Comparison of ENCODE assay signal across 1 cellular context in genomic region chr9:19122490-19123042, GRCh38.
TF ChIP-seq lines count a peak whose summit lies in the region.

No MANE protein-coding gene starts in this region.

TF ChIP-seq in HCT116, 20 proteins besides CTCF, POLR2A, EP300 and RAD21:
- TF ChIP-seq, protein P1, sequence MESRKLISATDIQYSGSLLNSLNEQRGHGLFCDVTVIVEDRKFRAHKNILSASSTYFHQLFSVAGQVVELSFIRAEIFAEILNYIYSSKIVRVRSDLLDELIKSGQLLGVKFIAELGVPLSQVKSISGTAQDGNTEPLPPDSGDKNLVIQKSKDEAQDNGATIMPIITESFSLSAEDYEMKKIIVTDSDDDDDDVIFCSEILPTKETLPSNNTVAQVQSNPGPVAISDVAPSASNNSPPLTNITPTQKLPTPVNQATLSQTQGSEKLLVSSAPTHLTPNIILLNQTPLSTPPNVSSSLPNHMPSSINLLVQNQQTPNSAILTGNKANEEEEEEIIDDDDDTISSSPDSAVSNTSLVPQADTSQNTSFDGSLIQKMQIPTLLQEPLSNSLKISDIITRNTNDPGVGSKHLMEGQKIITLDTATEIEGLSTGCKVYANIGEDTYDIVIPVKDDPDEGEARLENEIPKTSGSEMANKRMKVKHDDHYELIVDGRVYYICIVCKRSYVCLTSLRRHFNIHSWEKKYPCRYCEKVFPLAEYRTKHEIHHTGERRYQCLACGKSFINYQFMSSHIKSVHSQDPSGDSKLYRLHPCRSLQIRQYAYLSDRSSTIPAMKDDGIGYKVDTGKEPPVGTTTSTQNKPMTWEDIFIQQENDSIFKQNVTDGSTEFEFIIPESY (IDR thresholded peaks at IDR 0.05; ENCODE audit: extremely low read depth, insufficient replicate concordance, low read length) = no peak
- TF ChIP-seq FOSL1 (IDR thresholded peaks at IDR 0.05; ENCODE audit: low read depth) = no peak
- no peak for TF ChIP-seq EGR1 (IDR thresholded peaks at IDR 0.05; ENCODE audit: low read depth)
